8 cellular contexts compared by ENCODE assay signal in genomic region chr6:81752084-81752968, GRCh38.
DNase-seq lines count a peak whose midpoint lies in the region; ATAC-seq lines count a peak whose summit lies in the region.

TSS of gene TENT5A (minus strand) at chr6:81752681. CDS start at chr6:81752141, 540 bp downstream.

- ATAC-seq in GM19324 (IDR thresholded peaks at IDR 0.05; ENCODE audit: low FRiP score, unreplicated experiment) (peak; percentile 68), HG03442 (IDR thresholded peaks at IDR 0.05; ENCODE audit: unreplicated experiment) (peak; percentile 68), memory B cell (ENCODE audit: low read depth) (peak; percentile 74)

- H3K36me3 Mint-ChIP-seq in memory B cell = peaks cover 2% of the 10 kb centered on the region

- peak within 1 kb of the TSS; percentile 96 for H3K4me3 Mint-ChIP-seq in memory B cell

- peak; percentile 22 to 85 (median 75) for DNase-seq in C1 segment of cervical spinal cord (lab: John Stamatoyannopoulos, UW)
- peak; percentile 84 for DNase-seq in NCI-H82 (lab: John Stamatoyannopoulos, UW)
- peak; percentile 69 to 72 for DNase-seq in activated CD8-positive, alpha-beta memory T cell treated with anti-CD3 and anti-CD28 coated beads for 4 hours (ENCODE audit: low read depth in 2 of 2)
- peak; percentile 75 for DNase-seq in effector CD8-positive, alpha-beta T cell (lab: John Stamatoyannopoulos, UW)
- DNase-seq in memory B cell (ENCODE audit: low spot score in 2 of 2) = peak; percentile 71 to 72
- peak; percentile 72 for DNase-seq in stimulated activated CD8-positive, alpha-beta memory T cell treated with anti-CD3 and anti-CD28 coated beads, Interleukin-12 subunit alpha, Interleukin-12 subunit beta, amount 100 ng/mL, for 1 hour (ENCODE audit: low read depth)

- peak within 1 kb of the TSS; percentile 91 for H3K27ac Mint-ChIP-seq in memory B cell

- peaks cover 32% of the 10 kb centered on the region for H3K4me1 Mint-ChIP-seq in memory B cell

- H3K9me3 Mint-ChIP-seq in memory B cell = no peaks in the 10 kb centered on the region

- H3K27me3 Mint-ChIP-seq in memory B cell = peaks cover 6% of the 10 kb centered on the region

Comparison
In these comparisons a context has a peak if more than half of its experiments do, and no peak if none do; other contexts are left out.
1. Peak in every context shown above with its lines: DNase-seq and ATAC-seq.